ENCODE assay signal across 36 cellular contexts in genomic region chr9:126543490-126543889, GRCh38.
"Had no signal": no experiment of that assay in that cellular context is flagged by ENCODE, and none has a peak within 500 bp of the region (broad histone marks: within the 10 kb centered on the region; RNA-seq: fewer than 3 reads in every experiment).

No MANE protein-coding gene starts in this region.

- ATAC-seq: activated CD4-positive, alpha-beta T cell treated with anti-CD3 and anti-CD28 coated beads for 36 hours; activated CD4-positive, CD25-positive, alpha-beta regulatory T cell treated with anti-CD3 and anti-CD28 coated beads, Interleukin-2, amount 50 U/mL, for 24 hours; activated CD8-positive, alpha-beta memory T cell treated with anti-CD3 and anti-CD28 coated beads, Interleukin-2, amount 10 ng/mL, durations not matched to agents 7 days and 5 days; activated CD8-positive, alpha-beta T cell treated with anti-CD3 and anti-CD28 coated beads, Interleukin-2, amount 10 ng/mL, durations not matched to agents 7 days and 5 days; activated naive CD4-positive, alpha-beta T cell treated with anti-CD3 and anti-CD28 coated beads, Interleukin-2, amount 50 U/mL, for 72 hours; activated T-helper 17 cell treated with anti-CD3 and anti-CD28 coated beads, Interleukin-2, amount 50 U/mL, for 72 hours; body of pancreas had no signal

- H3K4me1 ChIP-seq: adrenal gland, body of pancreas, breast epithelium had no signal

- H3K27ac Mint-ChIP-seq: activated CD4-positive, alpha-beta memory T cell treated with anti-CD3 and anti-CD28 coated beads, Interleukin-2, amount 10 ng/mL, durations not matched to agents 7 days and 5 days; activated CD4-positive, alpha-beta T cell treated with anti-CD3 and anti-CD28 coated beads for 36 hours; activated CD4-positive, alpha-beta T cell treated with anti-CD3 and anti-CD28 coated beads, Interleukin-2, amount 10 ng/mL, durations not matched to agents 7 days and 5 days; activated CD8-positive, alpha-beta memory T cell treated with anti-CD3 and anti-CD28 coated beads, Interleukin-2, amount 10 ng/mL, durations not matched to agents 7 days and 5 days; activated CD8-positive, alpha-beta T cell treated with anti-CD3 and anti-CD28 coated beads, Interleukin-2, amount 10 ng/mL, durations not matched to agents 7 days and 5 days; activated naive CD4-positive, alpha-beta T cell treated with anti-CD3 and anti-CD28 coated beads for 36 hours; activated naive CD4-positive, alpha-beta T cell treated with anti-CD3 and anti-CD28 coated beads, Interleukin-2, amount 50 U/mL, for 72 hours; activated naive CD8-positive, alpha-beta T cell treated with anti-CD3 and anti-CD28 coated beads for 36 hours; activated T-cell treated with anti-CD3 and anti-CD28 coated beads, Interleukin-2, amount 50 U/mL, for 24 hours; activated T-helper 17 cell treated with anti-CD3 and anti-CD28 coated beads, Interleukin-2, amount 50 U/mL, for 72 hours; T-helper 1 cell treated with Interleukin-12 subunit alpha and Interleukin-12 subunit beta and Interleukin-4 antibody, amounts not matched to agents 30 μg/mL and 1 μg/mL, for 36 hours; T-helper 2 cell treated with Interferon-gamma antibody and Interleukin-4, amounts not matched to agents 5 μg/mL and 100 μg/mL, for 36 hours had no signal

- DNase-seq: activated CD4-positive, alpha-beta memory T cell treated with anti-CD3 and anti-CD28 coated beads, Interleukin-2, amount 10 ng/mL, durations not matched to agents 7 days and 5 days; activated CD4-positive, alpha-beta T cell treated with anti-CD3 and anti-CD28 coated beads for 1 hour; activated CD4-positive, alpha-beta T cell treated with anti-CD3 and anti-CD28 coated beads for 36 hours; activated CD4-positive, alpha-beta T cell treated with anti-CD3 and anti-CD28 coated beads for 48 hours; activated CD4-positive, alpha-beta T cell treated with anti-CD3 and anti-CD28 coated beads, Interleukin-2, amount 10 ng/mL, durations not matched to agents 7 days and 5 days; activated CD4-positive, alpha-beta T cell treated with anti-CD3 and anti-CD28 coated beads, Interleukin-2, amount 50 U/mL, for 48 hours; activated CD4-positive, CD25-positive, alpha-beta regulatory T cell; activated CD8-positive, alpha-beta memory T cell treated with anti-CD3 and anti-CD28 coated beads for 24 hours; activated CD8-positive, alpha-beta memory T cell treated with anti-CD3 and anti-CD28 coated beads, Interleukin-2, amount 10 ng/mL, durations not matched to agents 7 days and 5 days; activated CD8-positive, alpha-beta memory T cell treated with anti-CD3 and anti-CD28 coated beads, Interleukin-2, amount 50 U/mL, for 48 hours; activated CD8-positive, alpha-beta T cell treated with anti-CD3 and anti-CD28 coated beads, Interleukin-2, amount 10 ng/mL, durations not matched to agents 7 days and 5 days; activated effector memory CD4-positive, alpha-beta T cell treated with anti-CD3 and anti-CD28 coated beads, Interleukin-2, amount 50 U/mL, for 16 hours; activated gamma-delta T cell treated with Interleukin-2 at 50 U/mL for 16 hours; activated naive CD4-positive, alpha-beta T cell; activated naive CD4-positive, alpha-beta T cell treated with anti-CD3 and anti-CD28 coated beads for 36 hours; activated naive CD4-positive, alpha-beta T cell treated with anti-CD3 and anti-CD28 coated beads, Interleukin-2, amount 50 U/mL, for 16 hours; activated naive CD8-positive, alpha-beta T cell treated with anti-CD3 and anti-CD28 coated beads for 36 hours; activated T-cell treated with anti-CD3 and anti-CD28 coated beads, Interleukin-2, amount 50 U/mL, for 24 hours; activated T-cell treated with anti-CD3 and anti-CD28 coated beads, Interleukin-2, amount 50 U/mL, for 48 hours; adrenal gland; amniotic stem cell; body of pancreas; brain microvascular endothelial cell; central memory CD4-positive, alpha-beta T cell; T-helper 2 cell; T-helper 9 cell had no signal

- H3K27ac ChIP-seq: adrenal gland, body of pancreas, brain microvascular endothelial cell, breast epithelium, VCaP had no signal

- H3K9me3 Mint-ChIP-seq: activated CD4-positive, alpha-beta memory T cell treated with anti-CD3 and anti-CD28 coated beads, Interleukin-2, amount 10 ng/mL, durations not matched to agents 7 days and 5 days; activated CD4-positive, alpha-beta T cell treated with anti-CD3 and anti-CD28 coated beads, Interleukin-2, amount 10 ng/mL, durations not matched to agents 7 days and 5 days; activated naive CD4-positive, alpha-beta T cell treated with anti-CD3 and anti-CD28 coated beads for 36 hours; activated naive CD4-positive, alpha-beta T cell treated with anti-CD3 and anti-CD28 coated beads, Interleukin-2, amount 50 U/mL, for 72 hours; activated naive CD8-positive, alpha-beta T cell treated with anti-CD3 and anti-CD28 coated beads for 36 hours; activated T-cell treated with anti-CD3 and anti-CD28 coated beads, Interleukin-2, amount 50 U/mL, for 24 hours; activated T-helper 17 cell treated with anti-CD3 and anti-CD28 coated beads, Interleukin-2, amount 50 U/mL, for 72 hours; T-helper 1 cell treated with Interleukin-12 subunit alpha and Interleukin-12 subunit beta and Interleukin-4 antibody, amounts not matched to agents 30 μg/mL and 1 μg/mL, for 36 hours; T-helper 2 cell treated with Interferon-gamma antibody and Interleukin-4, amounts not matched to agents 5 μg/mL and 100 μg/mL, for 36 hours had no signal

- H3K4me1 Mint-ChIP-seq: activated CD4-positive, alpha-beta memory T cell treated with anti-CD3 and anti-CD28 coated beads, Interleukin-2, amount 10 ng/mL, durations not matched to agents 7 days and 5 days; activated CD4-positive, alpha-beta T cell treated with anti-CD3 and anti-CD28 coated beads for 36 hours; activated CD4-positive, alpha-beta T cell treated with anti-CD3 and anti-CD28 coated beads, Interleukin-2, amount 10 ng/mL, durations not matched to agents 7 days and 5 days; activated CD8-positive, alpha-beta memory T cell treated with anti-CD3 and anti-CD28 coated beads, Interleukin-2, amount 10 ng/mL, durations not matched to agents 7 days and 5 days; activated naive CD8-positive, alpha-beta T cell treated with anti-CD3 and anti-CD28 coated beads for 36 hours; activated T-helper 17 cell treated with anti-CD3 and anti-CD28 coated beads, Interleukin-2, amount 50 U/mL, for 72 hours had no signal

- H3K36me3 Mint-ChIP-seq: activated CD8-positive, alpha-beta memory T cell treated with anti-CD3 and anti-CD28 coated beads, Interleukin-2, amount 10 ng/mL, durations not matched to agents 7 days and 5 days; activated naive CD4-positive, alpha-beta T cell treated with anti-CD3 and anti-CD28 coated beads, Interleukin-2, amount 50 U/mL, for 72 hours; activated naive CD8-positive, alpha-beta T cell treated with anti-CD3 and anti-CD28 coated beads for 36 hours had no signal

- H3K4me3 Mint-ChIP-seq: activated CD4-positive, alpha-beta memory T cell treated with anti-CD3 and anti-CD28 coated beads, Interleukin-2, amount 10 ng/mL, durations not matched to agents 7 days and 5 days; activated CD4-positive, alpha-beta T cell treated with anti-CD3 and anti-CD28 coated beads for 36 hours; activated CD4-positive, alpha-beta T cell treated with anti-CD3 and anti-CD28 coated beads, Interleukin-2, amount 10 ng/mL, durations not matched to agents 7 days and 5 days; activated CD8-positive, alpha-beta memory T cell treated with anti-CD3 and anti-CD28 coated beads, Interleukin-2, amount 10 ng/mL, durations not matched to agents 7 days and 5 days; activated CD8-positive, alpha-beta T cell treated with anti-CD3 and anti-CD28 coated beads, Interleukin-2, amount 10 ng/mL, durations not matched to agents 7 days and 5 days; activated naive CD4-positive, alpha-beta T cell treated with anti-CD3 and anti-CD28 coated beads for 36 hours; activated naive CD8-positive, alpha-beta T cell treated with anti-CD3 and anti-CD28 coated beads for 36 hours; activated T-cell treated with anti-CD3 and anti-CD28 coated beads, Interleukin-2, amount 50 U/mL, for 24 hours; activated T-helper 17 cell treated with anti-CD3 and anti-CD28 coated beads, Interleukin-2, amount 50 U/mL, for 72 hours; T-helper 1 cell treated with Interleukin-12 subunit alpha and Interleukin-12 subunit beta and Interleukin-4 antibody, amounts not matched to agents 30 μg/mL and 1 μg/mL, for 36 hours; T-helper 2 cell treated with Interferon-gamma antibody and Interleukin-4, amounts not matched to agents 5 μg/mL and 100 μg/mL, for 36 hours had no signal

- FAIRE-seq: astrocyte, colon, TTC549 had no signal

- H3K4me3 ChIP-seq: adrenal gland, body of pancreas, breast epithelium had no signal

- H3K27me3 ChIP-seq: adrenal gland, body of pancreas, brain microvascular endothelial cell had no signal

- H3K9me3 ChIP-seq: adrenal gland, body of pancreas, breast epithelium had no signal

- H3K36me3 ChIP-seq: adrenal gland, brain microvascular endothelial cell, breast epithelium had no signal
